Comparison of ENCODE assay signal across 11 cellular contexts in the genomic region with DNA sequence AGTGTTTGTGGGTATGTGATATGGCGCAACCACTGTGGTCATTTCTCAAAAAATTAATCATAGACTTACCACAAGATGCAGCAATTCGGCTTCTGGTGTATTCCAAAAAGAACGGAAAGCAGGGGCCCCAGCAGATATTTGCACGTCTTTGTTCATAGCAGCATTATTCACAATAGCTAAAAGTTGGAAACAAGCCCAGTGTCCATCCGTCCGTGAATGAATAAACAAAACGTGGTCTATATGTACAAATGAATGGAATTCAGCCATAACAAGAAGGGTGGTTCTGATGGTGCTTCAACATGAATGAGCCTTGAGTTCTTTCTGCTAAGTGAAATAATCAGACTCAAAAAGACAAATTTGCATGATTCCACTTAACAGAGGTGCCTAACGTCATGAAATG. TPM values are rescaled to one million over a fixed set of nuclear protein-coding genes. Genes with fewer than 3 reads are reported as not detected.
A peak's percentile ranks its signal among the peaks of the same experiment; 100 is the strongest.
DNase-seq lines count a peak whose midpoint lies in the region; TF ChIP-seq lines count a peak whose summit lies in the region.
"Not testable (repeated sequence)": the region's sequence is repeated elsewhere in the genome, so short reads cannot be mapped to it uniquely, and the experiment has no call there.
"Had no signal": no experiment of that assay in that cellular context is flagged by ENCODE, and none has a peak within 500 bp of the region (broad histone marks: within the 10 kb centered on the region; RNA-seq: fewer than 3 reads in every experiment).

No MANE protein-coding gene starts in this region.

- not testable (repeated sequence) for H3K27me3 ChIP-seq in PC-9 (ENCODE audit: insufficient read depth, low read depth)
- peaks cover 0 to 27% (median 0%) of the 10 kb centered on the region in 7 donors for H3K27me3 ChIP-seq in spleen (replicated peaks in 1 of 7)

- intact Hi-C loops in PC-9 (cut with micrococcal nuclease; ENCODE audit: unreplicated experiment); spleen (cut with DNase I; ENCODE audit: low total_unique reads): not testable (repeated sequence)

- not testable (repeated sequence) for H2AFZ ChIP-seq in PC-9

- H3K27ac ChIP-seq in PC-9 (peak overlapping the region; percentile 57), spleen (peak overlapping the region in 6 of 8 donors; percentile 43 to 86 (median 74))

- POLR2A ChIA-PET in PC-9 (lab: Charles Lee; ENCODE audit: unreplicated experiment): not testable (repeated sequence)

- not testable (repeated sequence) for H3K9me2 ChIP-seq in PC-9 (ENCODE audit: insufficient read depth)

- peak overlapping the region in 3 of 5 experiments; percentile 59 to 90 (median 79) for H3K27ac Mint-ChIP-seq in brain

- not testable (repeated sequence) for H3K79me2 ChIP-seq in PC-9 (ENCODE audit: low read depth)

- TF ChIP-seq CTCF in PC-9 (conservative IDR thresholded peaks at IDR 0.05); brain (conservative IDR thresholded peaks at IDR 0.05); spleen (IDR thresholded peaks at IDR 0.05 in 8 of 11, conservative IDR thresholded peaks at IDR 0.05 in 3 of 11): not testable (repeated sequence)

- CTCF ChIA-PET in PC-9 (lab: Charles Lee): not testable (repeated sequence)

- H3K4me1 ChIP-seq in PC-9 (replicated peaks; ENCODE audit: insufficient read depth): peaks cover 47% of the 10 kb centered on the region
- H3K4me1 ChIP-seq in spleen: not testable (repeated sequence)

- DNase-seq in COLO668 (lab: John Stamatoyannopoulos, UW; ENCODE audit: unreplicated experiment) (peak; percentile 74), HK-2 (ENCODE audit: unreplicated experiment) (peak; percentile 20), NCI-H1105 (lab: John Stamatoyannopoulos, UW) (peak; percentile 74), NCI-H345 treated with DMSO at 0.1 percent for 48 hours (lab: John Stamatoyannopoulos, UW; ENCODE audit: unreplicated experiment) (peak; percentile 37), PC-9 (peak; percentile 68 to 93), inferior parietal cortex (ENCODE audit: extremely low spot score) (peak; percentile 18)
- DNase-seq in spleen: not testable (repeated sequence)

- H3K4me3 Mint-ChIP-seq in brain: not testable (repeated sequence)

- peaks cover 20% of the 10 kb centered on the region for H3K27me3 Mint-ChIP-seq in brain

- H3K4me3 ChIP-seq in PC-9, spleen: not testable (repeated sequence)

- H3K36me3 ChIP-seq in PC-9 (ENCODE audit: low read depth); spleen: not testable (repeated sequence)

- not testable (repeated sequence) for BruUV-seq in PC-9 (replicated peaks; lab: Mats Ljungman, UMichigan)

- peak overlapping the region; percentile 56 for H3K4me2 ChIP-seq in PC-9

- H3K9me3 Mint-ChIP-seq in brain: peaks cover 2 to 39% (median 6%) of the 10 kb centered on the region in 5 experiments

- H3K36me3 Mint-ChIP-seq in brain: not testable (repeated sequence)

- peaks cover 12% of the 10 kb centered on the region for H3K4me1 Mint-ChIP-seq in brain

- not testable (repeated sequence) for H4K20me1 ChIP-seq in PC-9 (ENCODE audit: insufficient read depth)

- WGBS in spleen, 5 donors: 41 to 70% (median 59%) methylated on average over 8 of the region's 8 CpGs

- not testable (repeated sequence) for TF ChIP-seq POLR2A in spleen (IDR thresholded peaks at IDR 0.05)

- H3F3A ChIP-seq in PC-9 (ENCODE audit: insufficient read depth, low read depth): peaks cover 27% of the 10 kb centered on the region

- not testable (repeated sequence) for H3K9me3 ChIP-seq in PC-9 (ENCODE audit: insufficient read depth, low read depth); spleen

RNA-seq across cellular contexts. Expression of gene CD177, which starts 11.4 kb away (rescaled TPM):
- total RNA-seq in PC-9 (2021): 6.0 and 7.8 TPM in 2 replicates
- polyA plus RNA-seq in brain (ENCODE audit: insufficient read depth, low read depth, low replicate concordance): 0.48 TPM
- 100 to 1,000 TPM in 4 of 7 donors, 10 to 100 TPM in 3; 27.3 to 354 (median 133) TPM for total RNA-seq in spleen
- polyA plus RNA-seq in spleen: 10 to 100 TPM in 1 of 3 donors, 1 to 10 TPM in 2; 2.3 to 13.1 (median 4.5) TPM
- total RNA-seq: activated T-cell treated with anti-CD3 and anti-CD28 coated beads, Interleukin-2, amount 50 U/mL, for 4 hours; CD4-positive, CD25-positive, alpha-beta regulatory T cell; natural killer cell had no signal
